ENCODE assay signal across 23 cellular contexts in genomic region chr4:105373324-105373723, GRCh38.
"Had no signal": no experiment of that assay in that cellular context is flagged by ENCODE, and none has a peak within 500 bp of the region (broad histone marks: within the 10 kb centered on the region; RNA-seq: fewer than 3 reads in every experiment).

No MANE protein-coding gene starts in this region.

- ATAC-seq: effector memory CD8-positive, alpha-beta T cell; esophagus mucosa; foreskin keratinocyte; gastrocnemius medialis; left cardiac atrium; left lung; lower lobe of right lung; mucosa of descending colon had no signal

- FAIRE-seq: keratinocyte had no signal

- DNase-seq: central memory CD4-positive, alpha-beta T cell; colonic mucosa; cortex of kidney; effector CD8-positive, alpha-beta T cell; effector memory CD8-positive, alpha-beta T cell; endodermal cell; erythroblast; esophagus squamous epithelium; foreskin keratinocyte; gastrocnemius medialis; glutamatergic neuron; head of caudate nucleus; hypothalamus; immature natural killer cell; left cardiac atrium; left lung; lower lobe of right lung; mesenchymal stem cell; mucosa of descending colon had no signal

- H3K9me3 ChIP-seq: colonic mucosa, esophagus squamous epithelium, gastrocnemius medialis, left lung, lower lobe of right lung, mucosa of descending colon had no signal

- H3K36me3 ChIP-seq: colonic mucosa had no signal

- H3K27ac ChIP-seq: colonic mucosa, epithelial cell of prostate, esophagus squamous epithelium, foreskin keratinocyte, gastrocnemius medialis, hepatocyte, left lung, lower lobe of right lung had no signal

- H3K27me3 ChIP-seq: colonic mucosa, esophagus squamous epithelium, foreskin keratinocyte, gastrocnemius medialis, hepatocyte, left lung had no signal

- H3K4me3 ChIP-seq: colonic mucosa, esophagus squamous epithelium, gastrocnemius medialis, hepatocyte, left lung, lower lobe of right lung, mucosa of descending colon had no signal

- H3K4me1 ChIP-seq: colonic mucosa, esophagus squamous epithelium, foreskin keratinocyte, left lung, lower lobe of right lung had no signal
